8 cellular contexts compared by ENCODE assay signal in the genomic region with DNA sequence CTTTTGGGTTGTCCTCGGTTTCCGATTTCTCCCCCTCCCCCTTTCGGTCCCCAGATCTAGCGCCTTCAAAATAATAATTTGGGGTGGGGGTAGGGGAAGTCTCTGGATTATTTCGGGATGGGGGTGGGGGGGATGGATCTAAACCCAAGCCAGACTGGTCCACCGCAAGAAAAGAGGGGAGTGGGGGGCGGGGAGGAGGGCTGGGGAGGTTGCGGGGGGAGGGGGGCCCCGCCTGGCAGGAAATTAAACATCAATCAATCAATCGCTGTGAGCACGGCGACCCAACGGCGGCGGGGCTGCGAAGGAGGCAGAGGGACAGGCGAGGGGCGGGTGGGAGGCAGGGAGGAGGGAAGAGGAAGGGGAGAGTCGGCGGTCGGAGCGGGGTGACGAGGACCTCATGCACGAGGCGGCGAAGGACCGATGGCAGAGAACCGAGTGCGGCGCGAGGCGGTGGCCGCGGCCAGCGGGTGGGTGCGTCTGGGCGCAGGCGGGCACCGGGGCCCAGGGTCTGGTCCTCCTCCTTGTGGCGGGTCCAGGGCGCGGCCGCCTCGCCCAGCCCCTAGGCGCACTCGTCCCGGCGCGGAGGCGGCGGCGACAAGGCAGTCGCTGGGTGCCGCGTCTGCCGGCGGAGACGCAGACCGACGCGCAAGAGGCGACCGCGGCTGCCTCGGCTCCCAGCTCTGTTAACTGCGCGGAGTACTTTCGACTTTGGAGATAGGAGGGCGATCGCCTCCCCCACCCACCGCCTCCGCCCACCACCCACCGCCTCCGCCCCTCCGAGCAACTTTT. TPM values are rescaled to one million over a fixed set of nuclear protein-coding genes. Genes with fewer than 3 reads are reported as not detected.
DNase-seq lines count a peak whose midpoint lies in the region; ATAC-seq and TF ChIP-seq lines count a peak whose summit lies in the region.

No MANE protein-coding gene starts in this region.

- no peak overlapping the region for H2AK5ac ChIP-seq in mesenchymal stem cell (ENCODE audit: low read length, severe bottlenecking)

- intact Hi-C loops in dendritic cell treated with granulocyte-macrophage colony-stimulating factor and Interleukin-4, amounts not matched to agents 40 ng/mL and 50 ng/mL, for 4 days (cut with micrococcal nuclease): loop anchor here (5.0 to 10.0 kb wide), 2 partner anchors 397 to 454 kb away; partner anchors contain the start of genes C2orf69 and FTCDNL1
- intact Hi-C loops in uterus (cut with DNase I; ENCODE audit: low total_unique reads): no loop called here

- ATAC-seq in HG03342 (IDR thresholded peaks at IDR 0.05; ENCODE audit: unreplicated experiment) (peak; percentile 14), RWPE2 (ENCODE audit: low read depth) (peak; percentile 11), HG02840 (IDR thresholded peaks at IDR 0.05; ENCODE audit: low FRiP score, unreplicated experiment) (no peak)

- peak; percentile 73 for DNase-seq in ACHN
- DNase-seq in GM13976 (ENCODE audit: low spot score): peak; percentile 56
- DNase-seq in RWPE2 (ENCODE audit: low spot score): no peak
- no peak for DNase-seq in mesenchymal stem cell
- DNase-seq in uterus: no peak

- H3K27ac Mint-ChIP-seq in dendritic cell treated with granulocyte-macrophage colony-stimulating factor and Interleukin-4, amounts not matched to agents 40 ng/mL and 50 ng/mL, for 4 days: peak overlapping the region; percentile 91

- peak overlapping the region; percentile 46 for H4K91ac ChIP-seq in mesenchymal stem cell (ENCODE audit: low read length)

- H3K79me1 ChIP-seq in mesenchymal stem cell (replicated peaks; ENCODE audit: low read length, poor library complexity, severe bottlenecking): peaks cover 2% of the 10 kb centered on the region

- peak overlapping the region; percentile 92 for H3K4me3 Mint-ChIP-seq in dendritic cell treated with granulocyte-macrophage colony-stimulating factor and Interleukin-4, amounts not matched to agents 40 ng/mL and 50 ng/mL, for 4 days

- peak overlapping the region; percentile 69 for H4K8ac ChIP-seq in mesenchymal stem cell (ENCODE audit: low read length)

- H3K18ac ChIP-seq in mesenchymal stem cell (ENCODE audit: low read depth in 1 of 2, low read length in 2 of 2): peak overlapping the region; percentile 66 to 92

- H3K4me3 ChIP-seq in RWPE2 (ENCODE audit: severe bottlenecking) (peak overlapping the region; percentile 62), mesenchymal stem cell (ENCODE audit: insufficient read depth in 1 of 2, low read depth in 1 of 2, low read length in 2 of 2) (peak overlapping the region; percentile 84 to 90), uterus (peak overlapping the region; percentile 62 to 88)

- H2BK15ac ChIP-seq in mesenchymal stem cell (ENCODE audit: low read depth, poor library complexity, severe bottlenecking): peak overlapping the region; percentile 48

- peak overlapping the region; percentile 80 for H2AFZ ChIP-seq in mesenchymal stem cell (ENCODE audit: low read depth, low read length)

- H3K27ac ChIP-seq in RWPE2 (ENCODE audit: poor library complexity, severe bottlenecking) (peak overlapping the region; percentile 85), mesenchymal stem cell (ENCODE audit: low read length, poor library complexity, severe bottlenecking) (no peak overlapping the region), uterus (peak overlapping the region; percentile 70 to 72)

- H3K36me3 ChIP-seq in RWPE2 (ENCODE audit: low read depth) (peaks cover 13% of the 10 kb centered on the region), mesenchymal stem cell (ENCODE audit: control insufficient read depth in 1 of 2, insufficient read depth in 2 of 2, low read depth in 1 of 2, low read length in 2 of 2) (no peaks in the 10 kb centered on the region), uterus (no peaks in the 10 kb centered on the region)

- peaks cover 8% of the 10 kb centered on the region for H3K36me3 Mint-ChIP-seq in dendritic cell treated with granulocyte-macrophage colony-stimulating factor and Interleukin-4, amounts not matched to agents 40 ng/mL and 50 ng/mL, for 4 days (ENCODE audit: low read depth)

- no peak for TF ChIP-seq POLR2A in uterus (IDR thresholded peaks at IDR 0.05)

- H3K4me2 ChIP-seq in mesenchymal stem cell (ENCODE audit: low read length, poor library complexity, severe bottlenecking): peak overlapping the region; percentile 100

- H3K14ac ChIP-seq in mesenchymal stem cell (ENCODE audit: low read length in 2 of 2): no peak overlapping the region

- H3K4me1 Mint-ChIP-seq in dendritic cell treated with granulocyte-macrophage colony-stimulating factor and Interleukin-4, amounts not matched to agents 40 ng/mL and 50 ng/mL, for 4 days (ENCODE audit: low read depth): peaks cover 53% of the 10 kb centered on the region

- no peak overlapping the region for H2BK5ac ChIP-seq in mesenchymal stem cell (ENCODE audit: low read depth, low read length, poor library complexity, severe bottlenecking)

- no peak overlapping the region for H2BK12ac ChIP-seq in mesenchymal stem cell (ENCODE audit: low read length in 2 of 2)

- H3K9me3 Mint-ChIP-seq in dendritic cell treated with granulocyte-macrophage colony-stimulating factor and Interleukin-4, amounts not matched to agents 40 ng/mL and 50 ng/mL, for 4 days: no peaks in the 10 kb centered on the region

- peaks cover 69% of the 10 kb centered on the region for H3K27me3 Mint-ChIP-seq in dendritic cell treated with granulocyte-macrophage colony-stimulating factor and Interleukin-4, amounts not matched to agents 40 ng/mL and 50 ng/mL, for 4 days

- 0% methylated on average over 24 of the region's 75 CpGs for WGBS in mesenchymal stem cell

- H3K9ac ChIP-seq in mesenchymal stem cell (ENCODE audit: low read length): peak overlapping the region; percentile 92

- H2BK120ac ChIP-seq in mesenchymal stem cell (ENCODE audit: low read depth, low read length): peak overlapping the region; percentile 29

- H3K27me3 ChIP-seq in RWPE2 (ENCODE audit: insufficient read depth, poor library complexity, severe bottlenecking) (no peaks in the 10 kb centered on the region), mesenchymal stem cell (ENCODE audit: control insufficient read depth in 1 of 2, insufficient read depth in 1 of 2, low read length in 2 of 2) (peaks cover 0 to 25% of the 10 kb centered on the region in 2 experiments), uterus (peaks cover 27 to 58% of the 10 kb centered on the region in 2 donors)

- H3K4me1 ChIP-seq in RWPE2 (ENCODE audit: insufficient read depth, poor library complexity, severe bottlenecking) (peaks cover 12% of the 10 kb centered on the region), mesenchymal stem cell (ENCODE audit: control insufficient read depth, insufficient read depth, low read depth, low read length) (peaks cover 32% of the 10 kb centered on the region), uterus (peaks cover 0 to 20% of the 10 kb centered on the region in 2 donors)

- H3K23ac ChIP-seq in mesenchymal stem cell (ENCODE audit: low read length in 2 of 2): peak overlapping the region in 1 of 2 experiments; percentile 79

- TF ChIP-seq CTCF in GM13976 (IDR thresholded peaks at IDR 0.05; ENCODE audit: borderline replicate concordance, control extremely low read depth, extremely low read depth, insufficient read depth, missing control alignments) (no peak), RWPE2 (IDR thresholded peaks at IDR 0.05; ENCODE audit: poor library complexity, severe bottlenecking) (no peak), uterus (IDR thresholded peaks at IDR 0.05) (no peak)

- H3K9me3 ChIP-seq in RWPE2 (ENCODE audit: severe bottlenecking): no peaks in the 10 kb centered on the region
- H3K9me3 ChIP-seq in mesenchymal stem cell (ENCODE audit: control insufficient read depth, low read length): no peaks in the 10 kb centered on the region
- H3K9me3 ChIP-seq in uterus: no peaks in the 10 kb centered on the region

- H3K4ac ChIP-seq in mesenchymal stem cell (ENCODE audit: low read depth in 1 of 2, low read length in 2 of 2): peak overlapping the region in 1 of 2 experiments; percentile 37

- in situ Hi-C loops in ACHN (cut with HindIII; ENCODE audit: low pct_ligation_motif_present, low pct_unique_long_range_greater_than_20kb, low sequenced_read_pairs): no loop called here
- in situ Hi-C loops in GM13976 (cut with MboI; ENCODE audit: low sequenced_read_pairs, unreplicated experiment): no loop called here

RNA-seq across cellular contexts. Expression of gene SATB2, which starts 0.5 kb away (rescaled TPM):
- polyA plus RNA-seq in mesenchymal stem cell (2013, experiment 1 of 2): 2.6 TPM
- polyA plus RNA-seq in mesenchymal stem cell (2013, experiment 2 of 2): 2.3 TPM
- 1 to 10 TPM; 1.0 to 8.8 (median 5.0) TPM for total RNA-seq in uterus

Comparison
In these comparisons a context has a peak if more than half of its experiments do, and no peak if none do; other contexts are left out.
1. DNase-seq: peak in ACHN (single experiment) and GM13976 (single experiment); none in RWPE2 (single experiment), mesenchymal stem cell (single experiment) and uterus (0 of 2).
2. Peak in every context shown above with its lines, with median percentiles within 50 percentile points of each other: H3K4me3 ChIP-seq.